18 cellular contexts compared by ENCODE assay signal in the genomic region with DNA sequence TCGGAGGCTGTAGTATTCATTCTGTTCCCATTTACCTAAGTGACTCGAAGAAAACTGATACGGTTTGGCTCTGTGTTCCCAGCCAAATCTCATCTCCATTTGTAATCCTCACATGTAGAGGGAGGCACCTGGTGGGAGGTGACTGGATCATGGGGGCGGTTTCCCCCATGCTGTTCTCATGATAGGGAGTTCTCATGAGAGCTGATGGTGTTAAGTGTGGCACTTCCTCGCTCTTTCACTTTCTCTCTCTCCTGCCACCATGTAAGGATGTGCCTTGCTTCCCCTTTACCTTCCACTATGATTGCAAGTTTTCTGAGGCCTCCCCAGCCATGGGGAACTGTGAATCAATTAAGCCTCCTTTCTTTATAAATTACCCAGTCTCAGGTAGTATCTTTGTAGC. TPM values are rescaled to one million over a fixed set of nuclear protein-coding genes. Genes with fewer than 3 reads are reported as not detected.
"Had no signal": no experiment of that assay in that cellular context is flagged by ENCODE, and none has a peak within 500 bp of the region (broad histone marks: within the 10 kb centered on the region; RNA-seq: fewer than 3 reads in every experiment).

No MANE protein-coding gene starts in this region.

- H3K27ac ChIP-seq: epithelial cell of prostate, gastrocnemius medialis, left lung, ovary, thyroid gland, VCaP had no signal

- H3K36me3 ChIP-seq: gastrocnemius medialis, ovary had no signal

- H3K27ac Mint-ChIP-seq: activated naive CD4-positive, alpha-beta T cell treated with anti-CD3 and anti-CD28 coated beads for 36 hours; activated T-helper 17 cell treated with anti-CD3 and anti-CD28 coated beads, Interleukin-2, amount 50 U/mL, for 72 hours had no signal

- FAIRE-seq: keratinocyte, urothelium cell line had no signal

- DNase-seq: activated CD4-positive, alpha-beta T cell treated with anti-CD3 and anti-CD28 coated beads for 4 hours; activated naive CD4-positive, alpha-beta T cell treated with anti-CD3 and anti-CD28 coated beads for 36 hours; activated T-cell treated with anti-CD3 and anti-CD28 coated beads for 4 hours; effector memory CD4-positive, alpha-beta T cell; gastrocnemius medialis; left lung; mesenchymal stem cell; ovary; retina; stimulated activated CD4-positive, alpha-beta T cell treated with anti-CD3 and anti-CD28 coated beads, Interleukin-4, amount 100 ng/mL, for 4 hours; T-helper 9 cell; thyroid gland had no signal

- H3K9me3 Mint-ChIP-seq: activated naive CD4-positive, alpha-beta T cell treated with anti-CD3 and anti-CD28 coated beads for 36 hours; activated T-helper 17 cell treated with anti-CD3 and anti-CD28 coated beads, Interleukin-2, amount 50 U/mL, for 72 hours; central memory CD8-positive, alpha-beta T cell had no signal

- H3K9me3 ChIP-seq: gastrocnemius medialis, left lung, ovary, thyroid gland had no signal

- H3K4me3 Mint-ChIP-seq: activated naive CD4-positive, alpha-beta T cell treated with anti-CD3 and anti-CD28 coated beads for 36 hours; activated T-helper 17 cell treated with anti-CD3 and anti-CD28 coated beads, Interleukin-2, amount 50 U/mL, for 72 hours; central memory CD8-positive, alpha-beta T cell had no signal

- H3K4me3 ChIP-seq: gastrocnemius medialis, left lung, ovary, thyroid gland had no signal

- H3K27me3 ChIP-seq: gastrocnemius medialis, left lung, ovary, thyroid gland had no signal

- H3K4me1 ChIP-seq: gastrocnemius medialis, thyroid gland had no signal

- H3K27me3 Mint-ChIP-seq: activated T-helper 17 cell treated with anti-CD3 and anti-CD28 coated beads, Interleukin-2, amount 50 U/mL, for 72 hours; central memory CD8-positive, alpha-beta T cell had no signal

RNA-seq across cellular contexts. Expression of gene SLAIN1, which starts 23.5 kb away (rescaled TPM):
- polyA plus RNA-seq: keratinocyte had no signal
